Comparison of ENCODE assay signal across 8 cellular contexts in genomic region chr19:38402623-38402966, GRCh38. TPM values are rescaled to one million over a fixed set of nuclear protein-coding genes. Genes with fewer than 3 reads are reported as not detected.
DNase-seq lines count a peak whose midpoint lies in the region; ATAC-seq and TF ChIP-seq lines count a peak whose summit lies in the region.

No MANE protein-coding gene starts in this region.

- peaks cover 2% of the 10 kb centered on the region for H3K27me3 Mint-ChIP-seq in activated CD4-positive, alpha-beta T cell treated with anti-CD3 and anti-CD28 coated beads, Interleukin-2, amount 10 ng/mL, durations not matched to agents 24 days and 14 days

- no peak overlapping the region for H3K9ac ChIP-seq in iPS-15b (ENCODE audit: low read depth, low read length)

- H3K4me1 ChIP-seq in iPS-15b (ENCODE audit: control insufficient read depth, insufficient read depth, low read length): no peaks in the 10 kb centered on the region

- H3K27me3 ChIP-seq in iPS-15b (ENCODE audit: control insufficient read depth, insufficient read depth, low read length): peaks cover 39% of the 10 kb centered on the region

- H3K36me3 Mint-ChIP-seq in activated CD4-positive, alpha-beta T cell treated with anti-CD3 and anti-CD28 coated beads, Interleukin-2, amount 10 ng/mL, durations not matched to agents 24 days and 14 days (ENCODE audit: low read depth): peaks cover 17% of the 10 kb centered on the region

- H3K27ac ChIP-seq in VCaP (peak overlapping the region; percentile 86), temporal lobe (ENCODE audit: low read depth, low read length) (peak overlapping the region; percentile 30)

- TF ChIP-seq CTCF in VCaP (conservative IDR thresholded peaks at IDR 0.05): no peak

- peak overlapping the region; percentile 37 for H3K4me3 ChIP-seq in iPS-15b (ENCODE audit: low read depth, low read length)

- H3K27ac Mint-ChIP-seq in activated CD4-positive, alpha-beta T cell treated with anti-CD3 and anti-CD28 coated beads, Interleukin-2, amount 10 ng/mL, durations not matched to agents 24 days and 14 days: peak overlapping the region; percentile 67

- no peaks in the 10 kb centered on the region for H3K9me3 Mint-ChIP-seq in activated CD4-positive, alpha-beta T cell treated with anti-CD3 and anti-CD28 coated beads, Interleukin-2, amount 10 ng/mL, durations not matched to agents 24 days and 14 days

- H3K4me3 Mint-ChIP-seq in activated CD4-positive, alpha-beta T cell treated with anti-CD3 and anti-CD28 coated beads, Interleukin-2, amount 10 ng/mL, durations not matched to agents 24 days and 14 days: peak overlapping the region; percentile 95

- no peaks in the 10 kb centered on the region for H3K9me3 ChIP-seq in iPS-15b (ENCODE audit: control insufficient read depth, insufficient read depth, low read length)

- H3K36me3 ChIP-seq in iPS-15b (ENCODE audit: control insufficient read depth, insufficient read depth, low read length): peaks cover 10% of the 10 kb centered on the region

- intact Hi-C loops in activated CD4-positive, alpha-beta T cell treated with anti-CD3 and anti-CD28 coated beads, Interleukin-2, amount 10 ng/mL, durations not matched to agents 24 days and 14 days (cut with micrococcal nuclease): loop anchor here (2.0 to 10.0 kb wide), 2 partner anchors 24 to 492 kb away; partner anchors contain the start of genes NFKBIB, RASGRP4 and SIRT2

- no peak for DNase-seq in activated CD4-positive, alpha-beta T cell treated with anti-CD3 and anti-CD28 coated beads, Interleukin-2, amount 10 ng/mL, durations not matched to agents 24 days and 14 days
- no peak for DNase-seq in activated CD4-positive, alpha-beta T cell treated with anti-CD3 and anti-CD28 coated beads for 48 hours
- DNase-seq in NCI-H1105 treated with DMSO at 0.1 percent for 48 hours (lab: John Stamatoyannopoulos, UW): no peak

- ATAC-seq in HG02981 (IDR thresholded peaks at IDR 0.05; ENCODE audit: unreplicated experiment): no peak
- no peak for ATAC-seq in HG02623 (IDR thresholded peaks at IDR 0.05; ENCODE audit: unreplicated experiment)

- peaks cover 12% of the 10 kb centered on the region for H3K4me1 Mint-ChIP-seq in activated CD4-positive, alpha-beta T cell treated with anti-CD3 and anti-CD28 coated beads, Interleukin-2, amount 10 ng/mL, durations not matched to agents 24 days and 14 days

RNA-seq across cellular contexts. Expression of gene FAM98C, which starts 0.3 kb away (rescaled TPM):
- 25.3 and 30.4 TPM in 2 replicates for total RNA-seq in activated CD4-positive, alpha-beta T cell treated with anti-CD3 and anti-CD28 coated beads, Interleukin-2, amount 10 ng/mL, durations not matched to agents 24 days and 14 days
- 9.3 TPM for total RNA-seq in temporal lobe

RNA-seq across cellular contexts. Expression of gene SPRED3, which starts 14.1 kb away (rescaled TPM):
- total RNA-seq in activated CD4-positive, alpha-beta T cell treated with anti-CD3 and anti-CD28 coated beads, Interleukin-2, amount 10 ng/mL, durations not matched to agents 24 days and 14 days: 2.9 and 3.0 TPM in 2 replicates
- total RNA-seq in temporal lobe: 2.0 TPM

RNA-seq across cellular contexts. Expression of gene GGN, which starts 14.8 kb away (rescaled TPM):
- total RNA-seq in activated CD4-positive, alpha-beta T cell treated with anti-CD3 and anti-CD28 coated beads, Interleukin-2, amount 10 ng/mL, durations not matched to agents 24 days and 14 days: 0.47 and 1.0 TPM in 2 replicates
- total RNA-seq in temporal lobe: under 0.01 TPM

RNA-seq across cellular contexts. Expression of gene RASGRP4, which starts 23.4 kb away (rescaled TPM):
- total RNA-seq in activated CD4-positive, alpha-beta T cell treated with anti-CD3 and anti-CD28 coated beads, Interleukin-2, amount 10 ng/mL, durations not matched to agents 24 days and 14 days: 2.1 and 2.2 TPM in 2 replicates
- 0.25 TPM for total RNA-seq in temporal lobe

RNA-seq across cellular contexts. Expression of gene PSMD8, which starts 28.2 kb away (rescaled TPM):
- 314 and 315 TPM in 2 replicates for total RNA-seq in activated CD4-positive, alpha-beta T cell treated with anti-CD3 and anti-CD28 coated beads, Interleukin-2, amount 10 ng/mL, durations not matched to agents 24 days and 14 days
- total RNA-seq in temporal lobe: 89.0 TPM
